1 cellular context compared by ENCODE assay signal in genomic region chr11:16612801-16613400, GRCh38.
TF ChIP-seq lines count a peak whose summit lies in the region.

No MANE protein-coding gene starts in this region.

TF ChIP-seq in liver, 16 proteins besides CTCF, POLR2A, EP300 and RAD21 (continued from another document):
- TF ChIP-seq, protein P1, sequence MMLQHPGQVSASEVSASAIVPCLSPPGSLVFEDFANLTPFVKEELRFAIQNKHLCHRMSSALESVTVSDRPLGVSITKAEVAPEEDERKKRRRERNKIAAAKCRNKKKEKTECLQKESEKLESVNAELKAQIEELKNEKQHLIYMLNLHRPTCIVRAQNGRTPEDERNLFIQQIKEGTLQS (IDR thresholded peaks at IDR 0.05), result no peak
